In the genomic region with DNA sequence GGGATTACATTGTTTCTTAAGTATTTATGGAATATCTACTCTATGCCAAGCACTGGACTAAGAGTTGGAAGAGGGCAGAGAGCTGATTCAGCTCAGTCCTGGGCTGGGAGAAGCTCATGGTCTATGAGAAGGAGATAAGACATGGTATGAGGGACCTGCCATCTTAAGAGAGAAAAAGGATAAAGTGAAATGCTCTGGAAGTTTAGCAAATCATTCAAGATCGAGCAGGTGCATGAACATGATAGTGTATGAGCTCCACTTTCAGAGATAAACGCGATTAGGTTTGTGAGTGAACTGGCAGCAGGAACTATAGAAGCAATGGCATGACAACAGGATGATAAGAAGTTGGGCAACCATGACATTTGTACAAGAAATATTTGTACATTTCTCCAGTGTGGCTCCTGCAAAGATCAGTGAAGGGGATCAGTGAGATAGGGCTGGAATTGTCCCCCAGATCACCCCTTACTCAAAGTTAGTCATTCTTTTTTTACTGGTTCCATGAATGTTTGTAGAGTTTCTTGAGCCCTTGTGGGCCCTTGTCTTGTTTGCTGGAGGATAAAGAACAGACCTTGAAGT, we compare ENCODE assay signal across 24 cellular contexts. TPM values are rescaled to one million over a fixed set of nuclear protein-coding genes. Genes with fewer than 3 reads are reported as not detected.
"Had no signal": no experiment of that assay in that cellular context is flagged by ENCODE, and none has a peak within 500 bp of the region (broad histone marks: within the 10 kb centered on the region; RNA-seq: fewer than 3 reads in every experiment).

No MANE protein-coding gene starts in this region.

- DNase-seq: islet precursor cell; left ventricle myocardium inferior; mesendoderm; mucosa of descending colon; naive thymus-derived CD4-positive, alpha-beta T cell; pancreas; posterior cingulate gyrus; retina; right cardiac atrium; stimulated activated CD4-positive, alpha-beta T cell treated with anti-CD3 and anti-CD28 coated beads, Interleukin-12 subunit alpha, Interleukin-12 subunit beta, amount 100 ng/mL, for 4 hours; stimulated activated CD4-positive, alpha-beta T cell treated with anti-CD3 and anti-CD28 coated beads, Interleukin-15, amount 100 ng/mL, for 24 hours; stimulated activated CD4-positive, alpha-beta T cell treated with anti-CD3 and anti-CD28 coated beads, Interleukin-2, amount 100 ng/mL, for 24 hours; stimulated activated CD4-positive, alpha-beta T cell treated with anti-CD3 and anti-CD28 coated beads, Interleukin-4, amount 100 ng/mL, for 1 hour; stimulated activated naive B cell treated with anti-CD40 and anti-IgM and Interleukin-4, amounts not matched to agents 10 μg/mL and 1 μg/mL and 100 μg/mL, for 72 hours; stimulated activated naive CD8-positive, alpha-beta T cell treated with anti-CD3 and anti-CD28 coated beads, Interleukin-15, Interleukin-2, amounts not matched to agents 100 U/mL and 50 U/mL, for 24 hours; stomach; testis; thyroid gland; transverse colon; upper lobe of right lung had no signal

- ATAC-seq: mucosa of descending colon; naive thymus-derived CD4-positive, alpha-beta T cell; natural killer cell treated with Interleukin-12 subunit alpha and Interleukin-12 subunit beta and Interleukin-15 and Interleukin-18, amount 100 ng/mL, for 72 hours; pancreas; right cardiac atrium; sciatic nerve; stimulated activated naive B cell treated with anti-CD40 and anti-IgM and Interleukin-4, amounts not matched to agents 10 μg/mL and 1 μg/mL and 100 μg/mL, for 72 hours; stimulated activated naive CD8-positive, alpha-beta T cell treated with anti-CD3 and anti-CD28 coated beads, Interleukin-15, Interleukin-2, amounts not matched to agents 100 U/mL and 50 U/mL, for 24 hours; upper lobe of right lung had no signal

- FAIRE-seq: pancreas, urothelium cell line had no signal

RNA-seq across cellular contexts. Expression of a gene that starts 26.6 kb away (rescaled TPM):
- total RNA-seq: myocyte had no signal
